In the genomic region with DNA sequence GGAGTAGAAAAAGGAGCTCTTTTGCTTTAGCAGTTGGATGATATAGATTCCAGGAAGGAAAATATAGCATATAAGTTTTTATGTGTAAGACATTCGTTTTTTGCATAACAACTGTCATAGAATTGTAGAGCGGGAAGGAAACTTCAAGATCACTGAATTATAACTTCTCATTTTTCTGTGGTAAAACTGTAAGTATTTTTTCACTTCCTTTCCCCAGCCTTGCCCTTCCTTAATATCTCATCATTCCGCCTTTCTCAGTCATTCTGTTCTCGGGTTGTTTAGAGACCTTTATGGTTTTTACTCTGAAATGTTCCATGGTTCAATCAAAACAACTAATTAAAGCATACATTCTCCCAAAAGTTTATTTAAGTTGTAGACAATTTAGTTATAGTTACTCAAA, we compare ENCODE assay signal across 8 cellular contexts. TPM values are rescaled to one million over a fixed set of nuclear protein-coding genes. Genes with fewer than 3 reads are reported as not detected.
DNase-seq lines count a peak whose midpoint lies in the region; ATAC-seq and TF ChIP-seq lines count a peak whose summit lies in the region.

No MANE protein-coding gene starts in this region.

- peak overlapping the region; percentile 94 for H3K4me3 Mint-ChIP-seq in activated T-cell treated with anti-CD3 and anti-CD28 coated beads, Interleukin-2, amount 50 U/mL, for 4 hours

- no peaks in the 10 kb centered on the region for H3K9me3 Mint-ChIP-seq in activated T-cell treated with anti-CD3 and anti-CD28 coated beads, Interleukin-2, amount 50 U/mL, for 4 hours

- TF ChIP-seq POLR2A in Peyer's patch (IDR thresholded peaks at IDR 0.05), result no peak

- no peak for ATAC-seq in activated T-cell treated with anti-CD3 and anti-CD28 coated beads, Interleukin-2, amount 50 U/mL, for 4 hours
- ATAC-seq in thoracic aorta (ENCODE audit: insufficient number of reproducible peaks, low FRiP score, low read depth), result no peak

- H3K4me3 ChIP-seq in Peyer's patch, result peak overlapping the region in 3 of 4 donors; percentile 72 to 77 (median 72)
- H3K4me3 ChIP-seq in thoracic aorta, result peak overlapping the region; percentile 88

- TF ChIP-seq CTCF in Peyer's patch (IDR thresholded peaks at IDR 0.05), result no peak
- no peak for TF ChIP-seq CTCF in thoracic aorta (IDR thresholded peaks at IDR 0.05)

- H3K27me3 Mint-ChIP-seq in activated T-cell treated with anti-CD3 and anti-CD28 coated beads, Interleukin-2, amount 50 U/mL, for 4 hours (ENCODE audit: low read depth), result no peaks in the 10 kb centered on the region

- H3K36me3 ChIP-seq in Peyer's patch (no peaks in the 10 kb centered on the region), thoracic aorta (peaks cover 3% of the 10 kb centered on the region)

- no peaks in the 10 kb centered on the region for H3K27me3 ChIP-seq in Peyer's patch
- no peaks in the 10 kb centered on the region for H3K27me3 ChIP-seq in thoracic aorta (replicated peaks; ENCODE audit: insufficient read depth)

- H3K4me1 Mint-ChIP-seq in activated T-cell treated with anti-CD3 and anti-CD28 coated beads, Interleukin-2, amount 50 U/mL, for 4 hours (ENCODE audit: low read depth), result peaks cover 42% of the 10 kb centered on the region

- peaks cover 16% of the 10 kb centered on the region for H3K36me3 Mint-ChIP-seq in activated T-cell treated with anti-CD3 and anti-CD28 coated beads, Interleukin-2, amount 50 U/mL, for 4 hours (ENCODE audit: insufficient read depth)

- H3K4me1 ChIP-seq in Peyer's patch (peaks cover 0 to 15% (median 2%) of the 10 kb centered on the region in 4 donors), thoracic aorta (ENCODE audit: control insufficient read depth in 1 of 2, low read depth in 2 of 2) (peaks cover 4 to 23% of the 10 kb centered on the region in 2 donors)

- H3K9me3 ChIP-seq in Peyer's patch (no peaks in the 10 kb centered on the region), thoracic aorta (no peaks in the 10 kb centered on the region)

- DNase-seq in activated T-cell treated with anti-CD3 and anti-CD28 coated beads, Interleukin-2, amount 50 U/mL, for 4 hours, result no peak
- DNase-seq in activated T-cell treated with anti-CD3 and anti-CD28 coated beads, Interleukin-2, amount 50 U/mL, for 1 hour, result no peak
- DNase-seq in Peyer's patch, result no peak
- DNase-seq in germinal center (ENCODE audit: low spot score), result peak; percentile 23
- DNase-seq in thoracic aorta (ENCODE audit: low spot score), result no peak
- no peak for DNase-seq in dedifferentiated amniotic fluid mesenchymal stem cell (ENCODE audit: extremely low spot score)
- no peak for DNase-seq in ureter (ENCODE audit: low spot score)
- DNase-seq in SHP77 (lab: John Stamatoyannopoulos, UW), result no peak

- peak overlapping the region in 2 of 4 donors; percentile 82 to 83 for H3K27ac ChIP-seq in Peyer's patch
- no peak overlapping the region for H3K27ac ChIP-seq in thoracic aorta

RNA-seq across cellular contexts. Expression of gene EAF2, which starts 1.1 kb away (rescaled TPM):
- 10 to 100 TPM in 1 of 3 donors, 1 to 10 TPM in 2; 8.6 to 13.8 (median 9.6) TPM for total RNA-seq in activated T-cell treated with anti-CD3 and anti-CD28 coated beads, Interleukin-2, amount 50 U/mL, for 4 hours
- total RNA-seq in Peyer's patch (10 to 100 TPM in 1 of 4 donors, 1 to 10 TPM in 2, not detected in 1; 3.5 to 35.5 (median 4.7) TPM), thoracic aorta (1 to 10 TPM; 3.7 to 5.1 TPM), ureter (9.3 TPM)

RNA-seq across cellular contexts. Expression of gene IQCB1, which starts 1.2 kb away (rescaled TPM):
- total RNA-seq in activated T-cell treated with anti-CD3 and anti-CD28 coated beads, Interleukin-2, amount 50 U/mL, for 4 hours, result 10 to 100 TPM; 37.8 to 43.4 (median 40.3) TPM
- total RNA-seq in Peyer's patch, result 10 to 100 TPM; 22.8 to 50.3 (median 29.6) TPM
- 10 to 100 TPM; 19.3 to 28.4 TPM for total RNA-seq in thoracic aorta
- 37.2 TPM for total RNA-seq in ureter

RNA-seq across cellular contexts. Expression of gene SLC15A2, which starts 58.1 kb away (rescaled TPM):
- total RNA-seq in activated T-cell treated with anti-CD3 and anti-CD28 coated beads, Interleukin-2, amount 50 U/mL, for 4 hours, result under 1 TPM; 0.45 to 0.92 (median 0.66) TPM
- total RNA-seq in Peyer's patch (1 to 10 TPM in 2 of 4 donors, under 1 TPM in 2; 0.53 to 6.6 (median 2.1) TPM), thoracic aorta (1 to 10 TPM; 4.7 to 5.1 TPM), ureter (39.2 TPM)
